In the genomic region with DNA sequence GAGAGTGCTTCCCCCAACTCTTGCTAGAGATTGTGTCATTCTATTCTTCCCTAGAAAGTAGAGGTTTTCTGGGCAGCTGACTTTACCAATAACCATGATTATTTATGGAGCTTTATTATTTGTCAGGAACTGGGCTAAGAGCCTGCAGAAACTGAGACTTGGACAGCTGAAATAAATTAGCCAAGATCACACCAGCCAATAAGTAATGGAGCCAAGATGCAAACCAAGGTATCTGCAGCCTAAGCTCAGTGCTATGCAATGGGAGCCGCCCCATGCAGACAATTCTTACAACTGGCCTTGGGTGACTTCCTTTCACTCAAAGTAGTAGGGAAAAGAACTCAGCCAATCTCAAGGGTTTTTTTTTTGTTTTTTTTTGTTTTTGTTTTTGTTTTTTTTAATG, we compare ENCODE assay signal across 17 cellular contexts.
DNase-seq lines count a peak whose midpoint lies in the region; ATAC-seq and TF ChIP-seq lines count a peak whose summit lies in the region.
"Had no signal": no experiment of that assay in that cellular context is flagged by ENCODE, and none has a peak within 500 bp of the region (broad histone marks: within the 10 kb centered on the region; RNA-seq: fewer than 3 reads in every experiment).

No MANE protein-coding gene starts in this region.

- H3K4me3 Mint-ChIP-seq in HFFc6 (no peak overlapping the region), endodermal cell (no peak overlapping the region), mesothelial cell of epicardium (no peak overlapping the region)
- H3K4me3 Mint-ChIP-seq in activated CD4-positive, alpha-beta T cell treated with anti-CD3 and anti-CD28 coated beads, Interleukin-2, amount 10 ng/mL, durations not matched to agents 7 days and 5 days, result no peak overlapping the region
- H3K4me3 Mint-ChIP-seq: activated CD4-positive, alpha-beta T cell treated with anti-CD3 and anti-CD28 coated beads for 36 hours; naive B cell had no signal

- H3K27me3 Mint-ChIP-seq in HFFc6 (ENCODE audit: insufficient read depth) (peaks cover 4% of the 10 kb centered on the region), endodermal cell (ENCODE audit: insufficient read depth) (peaks cover 8% of the 10 kb centered on the region), mesothelial cell of epicardium (ENCODE audit: low read depth) (peaks cover 18% of the 10 kb centered on the region)
- no peaks in the 10 kb centered on the region for H3K27me3 Mint-ChIP-seq in activated CD4-positive, alpha-beta T cell treated with anti-CD3 and anti-CD28 coated beads, Interleukin-2, amount 10 ng/mL, durations not matched to agents 7 days and 5 days

- ATAC-seq in GM21786 (IDR thresholded peaks at IDR 0.05; ENCODE audit: unreplicated experiment), result no peak
- ATAC-seq: activated CD4-positive, alpha-beta T cell treated with anti-CD3 and anti-CD28 coated beads for 36 hours; foreskin keratinocyte; GM12878 had no signal

- no peak overlapping the region for H3K27ac Mint-ChIP-seq in HFFc6
- peak overlapping the region; percentile 16 for H3K27ac Mint-ChIP-seq in endodermal cell
- H3K27ac Mint-ChIP-seq in mesothelial cell of epicardium, result peak overlapping the region; percentile 55
- H3K27ac Mint-ChIP-seq in activated CD4-positive, alpha-beta T cell treated with anti-CD3 and anti-CD28 coated beads, Interleukin-2, amount 10 ng/mL, durations not matched to agents 7 days and 5 days, result no peak overlapping the region
- H3K27ac Mint-ChIP-seq: activated CD4-positive, alpha-beta T cell treated with anti-CD3 and anti-CD28 coated beads for 36 hours; naive B cell had no signal

- CTCF ChIA-PET in activated CD4-positive, alpha-beta T cell treated with anti-CD3 and anti-CD28 coated beads, Interleukin-2, amount 10 ng/mL, durations not matched to agents 7 days and 5 days (lab: Charles Lee), result interaction anchor here (0.6 kb wide), 1 partner anchor 188 kb away, joined by 3 read pairs; no protein-coding TSS in a partner anchor
- CTCF ChIA-PET in RWPE1 (lab: Yijun Ruan, JAX), result interaction anchor here (0.6 kb wide), 1 partner anchor 74 kb away, joined by 4 read pairs; no protein-coding TSS in a partner anchor

- H3K27ac ChIP-seq in endodermal cell (ENCODE audit: low read depth, low read length) (no peak overlapping the region), RWPE1 (no peak overlapping the region)
- H3K27ac ChIP-seq: foreskin keratinocyte, upper lobe of left lung had no signal

- no peak overlapping the region for H3K9ac ChIP-seq in endodermal cell (ENCODE audit: extremely low read depth, low read length, poor library complexity, severe bottlenecking)

- H3K27me3 ChIP-seq in endodermal cell (ENCODE audit: control insufficient read depth, insufficient read depth, low read length, poor library complexity, severe bottlenecking), result peaks cover 19% of the 10 kb centered on the region
- H3K27me3 ChIP-seq: foreskin keratinocyte, upper lobe of left lung had no signal

- H3K4me1 Mint-ChIP-seq in HFFc6 (ENCODE audit: low read depth) (peaks cover 72% of the 10 kb centered on the region), endodermal cell (peaks cover 16% of the 10 kb centered on the region), mesothelial cell of epicardium (peaks cover 47% of the 10 kb centered on the region)
- no peaks in the 10 kb centered on the region for H3K4me1 Mint-ChIP-seq in activated CD4-positive, alpha-beta T cell treated with anti-CD3 and anti-CD28 coated beads, Interleukin-2, amount 10 ng/mL, durations not matched to agents 7 days and 5 days
- H3K4me1 Mint-ChIP-seq: activated CD4-positive, alpha-beta T cell treated with anti-CD3 and anti-CD28 coated beads for 36 hours; naive B cell had no signal

- no peak for TF ChIP-seq CTCF in HFFc6 (IDR thresholded peaks at IDR 0.05)
- TF ChIP-seq CTCF in endodermal cell (conservative IDR thresholded peaks at IDR 0.05), result no peak
- no peak for TF ChIP-seq CTCF in mesothelial cell of epicardium (IDR thresholded peaks at IDR 0.05; ENCODE audit: unreplicated experiment)
- no peak for TF ChIP-seq CTCF in RWPE1 (conservative IDR thresholded peaks at IDR 0.05; ENCODE audit: low read depth)

- POLR2A ChIA-PET in activated CD4-positive, alpha-beta T cell treated with anti-CD3 and anti-CD28 coated beads, Interleukin-2, amount 10 ng/mL, durations not matched to agents 7 days and 5 days (lab: Charles Lee), result no interaction called here
- POLR2A ChIA-PET in RWPE1 (lab: Yijun Ruan, JAX; ENCODE audit: low non-redundant PET), result no interaction called here

- peaks cover 18% of the 10 kb centered on the region for H3K4me1 ChIP-seq in endodermal cell (ENCODE audit: control insufficient read depth, insufficient read depth, low read length)
- H3K4me1 ChIP-seq: upper lobe of left lung had no signal

- H3K36me3 Mint-ChIP-seq in HFFc6 (ENCODE audit: low read depth), result peaks cover 26% of the 10 kb centered on the region
- no peaks in the 10 kb centered on the region for H3K36me3 Mint-ChIP-seq in endodermal cell (ENCODE audit: low read depth)
- peaks cover 4% of the 10 kb centered on the region for H3K36me3 Mint-ChIP-seq in mesothelial cell of epicardium
- H3K36me3 Mint-ChIP-seq in activated CD4-positive, alpha-beta T cell treated with anti-CD3 and anti-CD28 coated beads, Interleukin-2, amount 10 ng/mL, durations not matched to agents 7 days and 5 days (ENCODE audit: low read depth), result no peaks in the 10 kb centered on the region
- H3K36me3 Mint-ChIP-seq: naive B cell had no signal

- no peaks in the 10 kb centered on the region for H3K36me3 ChIP-seq in endodermal cell (ENCODE audit: control insufficient read depth, insufficient read depth, low read length)
- H3K36me3 ChIP-seq: upper lobe of left lung had no signal

- peak; percentile 41 for DNase-seq in AG08396 (ENCODE audit: low spot score)
- DNase-seq in HFFc6, result peak; percentile 33
- no peak for DNase-seq in endodermal cell
- no peak for DNase-seq in mesothelial cell of epicardium (ENCODE audit: low spot score in 2 of 2, unreplicated experiment in 2 of 2)
- DNase-seq in globus pallidus (ENCODE audit: low spot score), result no peak
- no peak for DNase-seq in activated CD4-positive, alpha-beta T cell treated with anti-CD3 and anti-CD28 coated beads, Interleukin-2, amount 10 ng/mL, durations not matched to agents 7 days and 5 days
- no peak for DNase-seq in RWPE1 (ENCODE audit: low spot score)
- DNase-seq: activated CD4-positive, alpha-beta T cell treated with anti-CD3 and anti-CD28 coated beads for 36 hours; activated CD8-positive, alpha-beta memory T cell treated with anti-CD3 and anti-CD28 coated beads, Interleukin-2, amount 50 U/mL, for 4 hours; naive B cell; NCI-H187 treated with DMSO at 0.1 percent for 48 hours; NCI-H510A treated with DMSO at 0.1 percent for 48 hours; stimulated activated naive CD4-positive, alpha-beta T cell; upper lobe of left lung had no signal

- H3K4me3 ChIP-seq in endodermal cell (ENCODE audit: low read length), result peak overlapping the region; percentile 62
- H3K4me3 ChIP-seq: GM12878, upper lobe of left lung had no signal

- WGBS in endodermal cell (ENCODE audit: insufficient coverage in 1 of 2, insufficient read length in 1 of 2), 2 experiments, result 80 to 89% methylated on average over 1 of the region's 1 CpG

- H3K9me3 ChIP-seq in endodermal cell (ENCODE audit: control insufficient read depth, low read length), result no peaks in the 10 kb centered on the region
- H3K9me3 ChIP-seq: upper lobe of left lung had no signal

- no peaks in the 10 kb centered on the region for H3K9me3 Mint-ChIP-seq in HFFc6
- H3K9me3 Mint-ChIP-seq in endodermal cell, result no peaks in the 10 kb centered on the region
- peaks cover 6% of the 10 kb centered on the region for H3K9me3 Mint-ChIP-seq in mesothelial cell of epicardium
- H3K9me3 Mint-ChIP-seq in activated CD4-positive, alpha-beta T cell treated with anti-CD3 and anti-CD28 coated beads, Interleukin-2, amount 10 ng/mL, durations not matched to agents 7 days and 5 days, result no peaks in the 10 kb centered on the region

Comparison
In these comparisons a context has a peak if more than half of its experiments do, and no peak if none do; other contexts are left out.
1. DNase-seq: peak in AG08396 (single experiment) and HFFc6 (single experiment); none in endodermal cell (single experiment), mesothelial cell of epicardium (0 of 2), globus pallidus (single experiment), activated CD4-positive, alpha-beta T cell treated with anti-CD3 and anti-CD28 coated beads, Interleukin-2, amount 10 ng/mL, durations not matched to agents 7 days and 5 days (single experiment) and RWPE1 (single experiment).
2. H3K27ac Mint-ChIP-seq: peak in endodermal cell (single experiment) and mesothelial cell of epicardium (single experiment); none in HFFc6 (single experiment) and activated CD4-positive, alpha-beta T cell treated with anti-CD3 and anti-CD28 coated beads, Interleukin-2, amount 10 ng/mL, durations not matched to agents 7 days and 5 days (single experiment).